8 cellular contexts compared by ENCODE assay signal in the genomic region with DNA sequence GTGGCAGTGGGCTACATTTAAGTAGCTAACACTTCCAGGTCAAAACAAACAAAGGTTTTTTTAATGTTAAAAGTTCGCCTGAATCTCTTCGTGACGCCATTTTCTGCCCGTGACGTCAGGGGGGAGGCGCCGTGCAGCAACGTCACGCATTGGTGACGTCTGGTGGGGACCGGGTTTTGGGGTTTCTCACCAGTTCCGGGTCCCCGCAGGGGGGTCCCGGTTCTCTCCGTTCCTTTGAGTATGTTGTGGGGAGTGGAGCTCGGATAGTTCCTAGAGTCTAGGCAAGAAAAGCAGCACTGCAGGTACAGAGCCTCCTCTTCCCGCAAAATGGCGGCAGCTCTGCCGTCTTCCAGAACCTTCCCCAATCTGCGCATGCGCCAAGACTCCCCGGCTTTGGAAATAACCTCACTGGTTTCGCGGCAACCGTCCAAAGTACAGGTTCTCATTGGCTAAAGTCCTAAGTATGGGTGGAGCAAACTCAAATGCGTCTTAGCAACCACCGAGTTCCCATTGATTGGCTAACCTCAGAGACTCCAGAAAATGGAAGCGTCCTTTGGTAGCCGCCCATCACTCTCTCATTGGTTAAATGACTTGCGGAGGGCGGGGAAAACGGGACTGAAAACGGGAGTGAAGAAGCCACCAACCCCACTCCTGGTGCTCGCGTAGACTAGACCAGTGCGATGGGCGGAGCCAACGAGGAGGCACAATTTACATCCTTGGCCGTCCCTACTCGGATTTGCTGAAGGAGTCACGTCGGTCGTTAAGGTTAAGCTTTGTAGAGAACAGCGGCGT. TPM values are rescaled to one million over a fixed set of nuclear protein-coding genes. Genes with fewer than 3 reads are reported as not detected.
A peak's percentile ranks its signal among the peaks of the same experiment; 100 is the strongest.
DNase-seq lines count a peak whose midpoint lies in the region; ATAC-seq, FAIRE-seq and TF ChIP-seq lines count a peak whose summit lies in the region.

Gene RBM23, minus strand, starts transcription at position 341 of the 792 bp plus-strand sequence.

- H3K9ac ChIP-seq in keratinocyte (ENCODE audit: control insufficient read depth, extremely low read depth, insufficient read depth, low read length) = peak within 1 kb of the TSS; percentile 97

- peak within 1 kb of the TSS; percentile 92 for H3K27ac ChIP-seq in keratinocyte (ENCODE audit: control insufficient read depth, insufficient read depth, low read length)

- no peaks in the 10 kb centered on the region for H3K9me3 ChIP-seq in keratinocyte (ENCODE audit: control insufficient read depth, low read depth, low read length)

- peak; percentile 100 for DNase-seq in AG10803 (ENCODE audit: low read depth)
- peak; percentile 99 for DNase-seq in NCI-H510A (lab: John Stamatoyannopoulos, UW)
- peak; percentile 100 for DNase-seq in activated CD4-positive, alpha-beta T cell treated with anti-CD3 and anti-CD28 coated beads for 1 hour
- peak; percentile 97 for DNase-seq in cerebellum (ENCODE audit: low spot score)
- peak; percentile 100 for DNase-seq in keratinocyte (ENCODE audit: low read depth, low spot score)
- DNase-seq in stimulated activated CD4-positive, alpha-beta T cell treated with anti-CD3 and anti-CD28 coated beads, Interleukin-15, amount 100 ng/mL, for 1 hour (ENCODE audit: low read depth in 1 of 2, low spot score in 1 of 2) = peak; percentile 97 to 98

- peaks cover 39% of the 10 kb centered on the region for H3K4me1 ChIP-seq in keratinocyte (ENCODE audit: control insufficient read depth, extremely low read depth, insufficient read depth, low read length)

- peaks cover 21 to 30% of the 10 kb centered on the region in 2 experiments for H3K36me3 ChIP-seq in keratinocyte (ENCODE audit: control insufficient read depth in 2 of 2, extremely low read depth in 1 of 2, insufficient read depth in 2 of 2, low read length in 2 of 2)

- peak; percentile 94 for ATAC-seq in HG03432 (IDR thresholded peaks at IDR 0.05; ENCODE audit: unreplicated experiment)

- H3K4me3 ChIP-seq in AG10803 (ENCODE audit: low read length) (peak within 1 kb of the TSS; percentile 93), keratinocyte (ENCODE audit: control insufficient read depth in 2 of 3, extremely low read depth in 1 of 3, insufficient read depth in 2 of 3, low read depth in 1 of 3, low read length in 3 of 3) (peak within 1 kb of the TSS; percentile 56 to 99 (median 98))

- peaks cover 2% of the 10 kb centered on the region for H3K9me1 ChIP-seq in keratinocyte (ENCODE audit: control insufficient read depth, extremely low read depth, insufficient read depth, low read length)

- peaks cover 27% of the 10 kb centered on the region for H3K79me2 ChIP-seq in keratinocyte (ENCODE audit: control insufficient read depth, insufficient read depth, low read length)

- peak within 1 kb of the TSS; percentile 54 for H2AFZ ChIP-seq in keratinocyte (ENCODE audit: control insufficient read depth, low read length)

- peak within 1 kb of the TSS; percentile 91 for H3K4me2 ChIP-seq in keratinocyte (ENCODE audit: control insufficient read depth, extremely low read depth, insufficient read depth, low read depth, low read length)

- no peaks in the 10 kb centered on the region for H4K20me1 ChIP-seq in keratinocyte (ENCODE audit: control insufficient read depth, extremely low read depth, insufficient read depth, low read length)

- TF ChIP-seq CTCF in AG10803 (conservative IDR thresholded peaks at IDR 0.05; ENCODE audit: low read length) = no peak
- TF ChIP-seq CTCF in keratinocyte (optimal IDR thresholded peaks at IDR 0.05 in 1 of 3, IDR thresholded peaks at IDR 0.05 in 1 of 3, conservative IDR thresholded peaks at IDR 0.05 in 1 of 3; ENCODE audit: extremely low read depth in 1 of 3, insufficient read depth in 2 of 3, low read length in 3 of 3) = no peak

- peak; percentile 77 for TF ChIP-seq POLR2A in GM19099 (IDR thresholded peaks at IDR 0.05; ENCODE audit: extremely low read depth, insufficient read length, low read depth)

- dilution Hi-C loops in keratinocyte (cut with MboI; ENCODE audit: extremely low pct_ligation_motif_present, low sequenced_read_pairs) = no loop called here

- no peaks in the 10 kb centered on the region for H3K27me3 ChIP-seq in keratinocyte (ENCODE audit: control insufficient read depth, extremely low read depth, insufficient read depth, low read length)

- FAIRE-seq in keratinocyte (lab: Jason Lieb, UNC) = peak; percentile 84

RNA-seq across cellular contexts. Expression of gene RBM23, which starts in this region (rescaled TPM):
- total RNA-seq in cerebellum = 91.1 TPM
- polyA plus RNA-seq in keratinocyte = 36.9 to 73.8 TPM (median 50.8 TPM) in 3 replicates
- polyA plus RNA-seq in keratinocyte (2011; ENCODE audit: low read depth) = 41.7 TPM
- 43.9 and 47.7 TPM in 2 replicates for polyA plus RNA-seq in keratinocyte (2011; cell fraction: cytosol; rRNA removed)
- polyA plus RNA-seq in keratinocyte (2011; cell fraction: nucleus; rRNA removed) = 58.7 and 68.4 TPM in 2 replicates
- 28.6 and 43.5 TPM in 2 replicates for polyA plus RNA-seq in keratinocyte (2012; ENCODE audit: low replicate concordance)
- 31.6 to 63.5 TPM (median 46.4 TPM) in 3 replicates for polyA minus RNA-seq in keratinocyte
- 35.3 TPM for polyA minus RNA-seq in keratinocyte (2011; cell fraction: cytosol; rRNA and poly(A)+ RNA removed)
- 26.8 and 36.9 TPM in 2 replicates for polyA minus RNA-seq in keratinocyte (2011; cell fraction: nucleus; rRNA and poly(A)+ RNA removed)

Comparison
In these comparisons a context has a peak if more than half of its experiments do, and no peak if none do; other contexts are left out.
1. Peak in every context shown above with its lines: DNase-seq, ATAC-seq, H3K4me3 ChIP-seq and H3K27ac ChIP-seq.